ENCODE assay signal across 8 cellular contexts in genomic region chr16:68520649-68521086, GRCh38. TPM values are rescaled to one million over a fixed set of nuclear protein-coding genes. Genes with fewer than 3 reads are reported as not detected.
DNase-seq lines count a peak whose midpoint lies in the region; ATAC-seq, FAIRE-seq and TF ChIP-seq lines count a peak whose summit lies in the region.

No MANE protein-coding gene starts in this region.

- H3K27ac ChIP-seq in SJCRH30 (no peak overlapping the region), foreskin keratinocyte (no peak overlapping the region), substantia nigra (ENCODE audit: low read depth, low read length, poor library complexity, severe bottlenecking) (no peak overlapping the region)

- no peaks in the 10 kb centered on the region for H3K4me1 ChIP-seq in SJCRH30
- H3K4me1 ChIP-seq in foreskin keratinocyte, result no peaks in the 10 kb centered on the region

- peak; percentile 86 for ATAC-seq in foreskin keratinocyte
- ATAC-seq in omental fat pad (ENCODE audit: low FRiP score), result peak; percentile 56

- no peaks in the 10 kb centered on the region for H3K9me3 ChIP-seq in SJCRH30 (replicated peaks)

- DNase-seq in DMS53 treated with DMSO at 0.1 percent for 48 hours (lab: John Stamatoyannopoulos, UW; ENCODE audit: unreplicated experiment) (peak; percentile 66), H54 (ENCODE audit: insufficient read length, low spot score) (peak; percentile 96), MV-4-11 (lab: John Stamatoyannopoulos, UW) (peak; percentile 77), SJCRH30 (peak; percentile 73 to 81), foreskin keratinocyte (peak in 1 of 2 donors; percentile 64), omental fat pad (ENCODE audit: low spot score) (peak; percentile 83), substantia nigra (lab: John Stamatoyannopoulos, UW) (peak in 44 of 49 donors; percentile 2 to 90 (median 58))
- peak; percentile 93 for DNase-seq in activated effector memory CD4-positive, alpha-beta T cell treated with anti-CD3 and anti-CD28 coated beads, Interleukin-2, amount 50 U/mL, for 16 hours

- no peak overlapping the region for H3K4me3 ChIP-seq in SJCRH30

- FAIRE-seq in H54 (lab: Jason Lieb, UNC), result no peak

- no peaks in the 10 kb centered on the region for H3K27me3 ChIP-seq in SJCRH30
- peaks cover 3% of the 10 kb centered on the region for H3K27me3 ChIP-seq in foreskin keratinocyte

- no peak for TF ChIP-seq POLR2A in H54 (IDR thresholded peaks at IDR 0.05; ENCODE audit: low read depth, low read length)

- peak; percentile 98 for TF ChIP-seq CTCF in foreskin keratinocyte (conservative IDR thresholded peaks at IDR 0.05)
- peak in 2 of 3 donors; percentile 69 to 96 for TF ChIP-seq CTCF in omental fat pad (IDR thresholded peaks at IDR 0.05)

- H3K36me3 ChIP-seq in SJCRH30, result no peaks in the 10 kb centered on the region

RNA-seq across cellular contexts. Expression of gene ZFP90, which starts 18.4 kb away (rescaled TPM):
- total RNA-seq in SJCRH30 (2014; rRNA removed; shearing (Covaris generic)), result 11.6 and 13.3 TPM in 2 replicates
- total RNA-seq in foreskin keratinocyte (18.7 and 21.7 TPM in 2 replicates), omental fat pad (10 to 100 TPM; 12.8 to 44.1 (median 18.3) TPM)
- 5.6 and 5.7 TPM in 2 replicates for polyA plus RNA-seq in foreskin keratinocyte
